Comparison of ENCODE assay signal across 33 cellular contexts in genomic region chr5:72199681-72200080, GRCh38.
"Had no signal": no experiment of that assay in that cellular context is flagged by ENCODE, and none has a peak within 500 bp of the region (broad histone marks: within the 10 kb centered on the region; RNA-seq: fewer than 3 reads in every experiment).

No MANE protein-coding gene starts in this region.

- H3K36me3 Mint-ChIP-seq: activated naive CD4-positive, alpha-beta T cell treated with anti-CD3 and anti-CD28 coated beads, Interleukin-2, amount 10 ng/mL, durations not matched to agents 7 days and 5 days; activated naive CD8-positive, alpha-beta T cell had no signal

- DNase-seq: activated CD4-positive, alpha-beta T cell treated with anti-CD3 and anti-CD28 coated beads for 36 hours; activated CD4-positive, alpha-beta T cell treated with anti-CD3 and anti-CD28 coated beads, Interleukin-2, amount 10 ng/mL, durations not matched to agents 7 days and 5 days; activated CD4-positive, alpha-beta T cell treated with anti-CD3 and anti-CD28 coated beads, Interleukin-2, amount 50 U/mL, for 48 hours; activated CD8-positive, alpha-beta T cell treated with anti-CD3 and anti-CD28 coated beads, Interleukin-2, amount 10 ng/mL, durations not matched to agents 7 days and 5 days; activated gamma-delta T cell; activated naive CD4-positive, alpha-beta T cell treated with anti-CD3 and anti-CD28 coated beads, Interleukin-2, amount 10 ng/mL, durations not matched to agents 7 days and 5 days; activated naive CD8-positive, alpha-beta T cell treated with anti-CD3 and anti-CD28 coated beads, Interleukin-2, amount 50 U/mL, for 24 hours; activated T-cell treated with anti-CD3 and anti-CD28 coated beads, Interleukin-2, amount 50 U/mL, for 24 hours; anterior cingulate cortex; Karpas-422; KBM-7; NCI-H1105; NCI-H1417 treated with DMSO at 0.1 percent for 48 hours; NCI-H187 treated with DMSO at 0.1 percent for 48 hours; NCI-H2081; NCI-H2171 treated with DMSO at 0.1 percent for 48 hours; NCI-H2227 treated with DMSO at 0.1 percent for 48 hours; NCI-H446 treated with DMSO at 0.1 percent for 48 hours; NCI-H524; NCI-H69; NCI-H82; PC-3; Peyer's patch; RPMI8226; SHP77 treated with DMSO at 0.1 percent for 48 hours; SK-N-SH had no signal

- H3K9me3 Mint-ChIP-seq: activated naive CD4-positive, alpha-beta T cell treated with anti-CD3 and anti-CD28 coated beads, Interleukin-2, amount 10 ng/mL, durations not matched to agents 7 days and 5 days; activated T-cell treated with anti-CD3 and anti-CD28 coated beads, Interleukin-2, amount 50 U/mL, for 24 hours; T-helper 2 cell treated with Interferon-gamma antibody and Interleukin-4, amounts not matched to agents 5 μg/mL and 100 μg/mL, for 36 hours had no signal

- H3K27ac ChIP-seq: breast epithelium, Peyer's patch, SJSA1 had no signal

- H3K9me2 ChIP-seq: SK-N-SH had no signal

- H3K9ac ChIP-seq: SK-N-SH had no signal

- H3K27me3 ChIP-seq: breast epithelium, Peyer's patch, SJSA1 had no signal

- H3K4me1 ChIP-seq: breast epithelium, Peyer's patch had no signal

- H3K4me3 ChIP-seq: breast epithelium, Peyer's patch, SJSA1 had no signal

- H3K4me3 Mint-ChIP-seq: activated CD4-positive, alpha-beta T cell treated with anti-CD3 and anti-CD28 coated beads for 36 hours; activated CD4-positive, alpha-beta T cell treated with anti-CD3 and anti-CD28 coated beads, Interleukin-2, amount 10 ng/mL, durations not matched to agents 7 days and 5 days; activated CD8-positive, alpha-beta T cell treated with anti-CD3 and anti-CD28 coated beads, Interleukin-2, amount 10 ng/mL, durations not matched to agents 7 days and 5 days; activated naive CD4-positive, alpha-beta T cell treated with anti-CD3 and anti-CD28 coated beads, Interleukin-2, amount 10 ng/mL, durations not matched to agents 7 days and 5 days; activated naive CD8-positive, alpha-beta T cell; activated naive CD8-positive, alpha-beta T cell treated with anti-CD3 and anti-CD28 coated beads, Interleukin-2, amount 50 U/mL, for 24 hours; activated T-cell treated with anti-CD3 and anti-CD28 coated beads, Interleukin-2, amount 50 U/mL, for 24 hours; T-helper 1 cell treated with Interleukin-12 subunit alpha and Interleukin-12 subunit beta and Interleukin-4 antibody, amounts not matched to agents 30 μg/mL and 1 μg/mL, for 36 hours; T-helper 2 cell treated with Interferon-gamma antibody and Interleukin-4, amounts not matched to agents 5 μg/mL and 100 μg/mL, for 36 hours; WTC11 had no signal

- H3K9me3 ChIP-seq: breast epithelium, Peyer's patch, SJSA1, SK-N-SH had no signal

- H3K36me3 ChIP-seq: breast epithelium had no signal

- H3K27ac Mint-ChIP-seq: activated CD4-positive, alpha-beta T cell treated with anti-CD3 and anti-CD28 coated beads for 36 hours; activated CD4-positive, alpha-beta T cell treated with anti-CD3 and anti-CD28 coated beads, Interleukin-2, amount 10 ng/mL, durations not matched to agents 7 days and 5 days; activated CD8-positive, alpha-beta T cell treated with anti-CD3 and anti-CD28 coated beads, Interleukin-2, amount 10 ng/mL, durations not matched to agents 7 days and 5 days; activated naive CD4-positive, alpha-beta T cell treated with anti-CD3 and anti-CD28 coated beads, Interleukin-2, amount 10 ng/mL, durations not matched to agents 7 days and 5 days; activated naive CD8-positive, alpha-beta T cell; activated naive CD8-positive, alpha-beta T cell treated with anti-CD3 and anti-CD28 coated beads, Interleukin-2, amount 50 U/mL, for 24 hours; activated T-cell treated with anti-CD3 and anti-CD28 coated beads, Interleukin-2, amount 50 U/mL, for 24 hours; activated T-helper 2 cell treated with anti-CD3 and anti-CD28 coated beads, Interferon-gamma antibody, Interleukin-2, Interleukin-4, amounts not matched to agents 10 μg/mL and 5 μg/mL and 100 μg/mL, durations not matched to agents 14 hours and 24 hours and 36 hours; T-helper 1 cell treated with Interleukin-12 subunit alpha and Interleukin-12 subunit beta and Interleukin-4 antibody, amounts not matched to agents 30 μg/mL and 1 μg/mL, for 36 hours; T-helper 2 cell treated with Interferon-gamma antibody and Interleukin-4, amounts not matched to agents 5 μg/mL and 100 μg/mL, for 36 hours; WTC11 had no signal

- H3K4me2 ChIP-seq: SK-N-SH had no signal
